Comparison of ENCODE assay signal across 1 cellular context in genomic region chr9:131656356-131657030, GRCh38.
TF ChIP-seq lines count a peak whose summit lies in the region.

No MANE protein-coding gene starts in this region.

TF ChIP-seq in K562, 482 proteins besides CTCF, POLR2A, EP300 and RAD21 (continued from another document):
- TF ChIP-seq HMGXB4 (CRISPR knock-in tag; IDR thresholded peaks at IDR 0.05): no peak
